ENCODE assay signal across 8 cellular contexts in the genomic region with DNA sequence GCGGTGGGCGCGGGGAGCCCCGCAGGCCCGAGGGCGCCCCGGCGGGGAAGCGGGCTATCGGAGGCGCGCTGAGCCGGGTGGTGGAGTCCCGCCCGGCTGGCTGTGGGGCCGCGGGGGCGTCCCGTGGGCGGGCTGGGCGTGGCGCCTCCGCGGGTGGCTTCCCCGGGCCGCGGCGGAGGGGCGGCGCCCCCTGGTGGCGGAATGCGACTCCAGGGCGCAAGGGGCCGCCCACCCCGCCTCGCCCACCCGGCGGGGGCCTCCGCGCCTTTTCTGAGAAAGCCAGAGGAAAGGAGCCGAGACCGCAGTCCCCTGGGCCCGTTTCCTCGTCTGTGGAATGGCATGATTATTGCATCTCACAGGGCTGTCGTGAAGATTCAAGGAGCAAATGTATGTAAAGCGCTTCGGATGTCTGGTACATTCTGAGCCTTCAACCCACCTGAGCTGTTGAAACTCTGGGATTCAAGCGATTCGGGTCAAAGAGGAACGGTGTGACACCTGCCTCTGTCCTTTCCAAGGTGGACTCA. TPM values are rescaled to one million over a fixed set of nuclear protein-coding genes. Genes with fewer than 3 reads are reported as not detected.
DNase-seq lines count a peak whose midpoint lies in the region; ATAC-seq and TF ChIP-seq lines count a peak whose summit lies in the region.

No MANE protein-coding gene starts in this region.

- no peak overlapping the region for H3K27ac Mint-ChIP-seq in activated T-helper 2 cell treated with anti-CD3 and anti-CD28 coated beads, Interferon-gamma antibody, Interleukin-2, Interleukin-4, amounts not matched to agents 10 μg/mL and 5 μg/mL and 100 μg/mL, durations not matched to agents 14 hours and 24 hours and 36 hours

- H3K4me2 ChIP-seq in OCI-LY7 (ENCODE audit: low read length): peak overlapping the region; percentile 35; the same call in 1 of the 2 replicates

- H3K9me3 Mint-ChIP-seq in activated T-helper 2 cell treated with anti-CD3 and anti-CD28 coated beads, Interferon-gamma antibody, Interleukin-2, Interleukin-4, amounts not matched to agents 10 μg/mL and 5 μg/mL and 100 μg/mL, durations not matched to agents 14 hours and 24 hours and 36 hours: no peaks in the 10 kb centered on the region

- no peaks in the 10 kb centered on the region for H3K36me3 Mint-ChIP-seq in activated T-helper 2 cell treated with anti-CD3 and anti-CD28 coated beads, Interferon-gamma antibody, Interleukin-2, Interleukin-4, amounts not matched to agents 10 μg/mL and 5 μg/mL and 100 μg/mL, durations not matched to agents 14 hours and 24 hours and 36 hours (ENCODE audit: low read depth)

- no peak for TF ChIP-seq EP300 in gastroesophageal sphincter (IDR thresholded peaks at IDR 0.05)
- no peak for TF ChIP-seq EP300 in ovary (IDR thresholded peaks at IDR 0.05)

- no peak overlapping the region for H2AFZ ChIP-seq in OCI-LY7 (ENCODE audit: low read length)

- TF ChIP-seq POLR2A in gastroesophageal sphincter (IDR thresholded peaks at IDR 0.05) (no peak), ovary (IDR thresholded peaks at IDR 0.05) (no peak)

- peak; percentile 72 for TF ChIP-seq CTCF in OCI-LY7 (conservative IDR thresholded peaks at IDR 0.05; ENCODE audit: low read length)
- peak in 3 of 4 experiments; percentile 83 to 88 (median 85) for TF ChIP-seq CTCF in gastroesophageal sphincter (IDR thresholded peaks at IDR 0.05)
- TF ChIP-seq CTCF in ovary (IDR thresholded peaks at IDR 0.05): peak; percentile 32 to 77 (median 73)
- peak; percentile 75 for TF ChIP-seq CTCF in thoracic aorta (IDR thresholded peaks at IDR 0.05)

- H3K36me3 ChIP-seq in OCI-LY7 (ENCODE audit: insufficient read depth, low read length) (no peaks in the 10 kb centered on the region), gastroesophageal sphincter (no peaks in the 10 kb centered on the region), ovary (no peaks in the 10 kb centered on the region), thoracic aorta (no peaks in the 10 kb centered on the region)

- peak; percentile 80 for ATAC-seq in HG02763 (IDR thresholded peaks at IDR 0.05; ENCODE audit: unreplicated experiment)
- ATAC-seq in gastroesophageal sphincter: peak; percentile 81
- ATAC-seq in thoracic aorta (ENCODE audit: insufficient number of reproducible peaks, low FRiP score, low read depth): no peak

- H3K9me3 ChIP-seq in OCI-LY7 (ENCODE audit: low read length) (no peaks in the 10 kb centered on the region), gastroesophageal sphincter (no peaks in the 10 kb centered on the region), ovary (no peaks in the 10 kb centered on the region), thoracic aorta (no peaks in the 10 kb centered on the region)

- H3K9me2 ChIP-seq in OCI-LY7 (ENCODE audit: insufficient read depth, low read length): no peaks in the 10 kb centered on the region

- CTCF ChIA-PET in OCI-LY7 (lab: Charles Lee; ENCODE audit: unreplicated experiment): no interaction called here

- BruUV-seq in OCI-LY7 (replicated peaks; lab: Mats Ljungman, UMichigan): no TSS peak

- intact Hi-C loops in OCI-LY7 (cut with micrococcal nuclease; ENCODE audit: unreplicated experiment): loop anchor here (10.0 kb wide), 2 partner anchors 263 to 1193 kb away; partner anchors contain the start of gene TOPBP1
- intact Hi-C loops in activated T-helper 2 cell treated with anti-CD3 and anti-CD28 coated beads, Interferon-gamma antibody, Interleukin-2, Interleukin-4, amounts not matched to agents 10 μg/mL and 5 μg/mL and 100 μg/mL, durations not matched to agents 14 hours and 24 hours and 36 hours (cut with micrococcal nuclease): loop anchor here (1.0 to 5.0 kb wide), 3 partner anchors 108 to 1200 kb away; no protein-coding TSS in a partner anchor
- intact Hi-C loops in ovary (cut with DNase I): loop anchor here in 3 of 4 donors (5.0 kb wide), 2 partner anchors 105 to 110 kb away; no protein-coding TSS in a partner anchor

- peaks cover 29% of the 10 kb centered on the region for H3K27me3 Mint-ChIP-seq in activated T-helper 2 cell treated with anti-CD3 and anti-CD28 coated beads, Interferon-gamma antibody, Interleukin-2, Interleukin-4, amounts not matched to agents 10 μg/mL and 5 μg/mL and 100 μg/mL, durations not matched to agents 14 hours and 24 hours and 36 hours (ENCODE audit: low read depth)

- DNase-seq in DMS53 (lab: John Stamatoyannopoulos, UW) (peak; percentile 62), DMS53 treated with DMSO at 0.1 percent for 48 hours (lab: John Stamatoyannopoulos, UW; ENCODE audit: unreplicated experiment) (no peak), OCI-LY7 (ENCODE audit: low spot score) (peak; percentile 45), ovary (peak; percentile 58 to 82 (median 73)), thoracic aorta (ENCODE audit: low spot score) (no peak)
- DNase-seq in activated T-helper 2 cell treated with anti-CD3 and anti-CD28 coated beads, Interferon-gamma antibody, Interleukin-2, Interleukin-4, amounts not matched to agents 10 μg/mL and 5 μg/mL and 100 μg/mL, durations not matched to agents 14 hours and 24 hours and 36 hours (ENCODE audit: low spot score): peak; percentile 54

- H3K4me1 ChIP-seq in OCI-LY7 (ENCODE audit: insufficient read depth, low read length, poor library complexity, severe bottlenecking) (no peaks in the 10 kb centered on the region), gastroesophageal sphincter (peaks cover 0 to 18% (median 4%) of the 10 kb centered on the region in 3 donors), ovary (ENCODE audit: insufficient read depth) (peaks cover 4% of the 10 kb centered on the region), thoracic aorta (ENCODE audit: control insufficient read depth in 1 of 2, low read depth in 2 of 2) (peaks cover 4 to 12% of the 10 kb centered on the region in 2 donors)

- peak overlapping the region; percentile 62 for H3K4me3 Mint-ChIP-seq in activated T-helper 2 cell treated with anti-CD3 and anti-CD28 coated beads, Interferon-gamma antibody, Interleukin-2, Interleukin-4, amounts not matched to agents 10 μg/mL and 5 μg/mL and 100 μg/mL, durations not matched to agents 14 hours and 24 hours and 36 hours (ENCODE audit: low read depth)

- 18 to 20% methylated on average over 1 to 3 of the region's 50 CpGs for WGBS in gastroesophageal sphincter (ENCODE audit: low coverage in 1 of 2), 2 donors
- WGBS in ovary, 3 donors: 2 to 6% (median 2%) methylated on average over 11 to 50 of the region's 50 CpGs

- H4K20me1 ChIP-seq in OCI-LY7 (ENCODE audit: insufficient read depth, low read length): no peaks in the 10 kb centered on the region

- H3K79me2 ChIP-seq in OCI-LY7 (ENCODE audit: insufficient read depth, low read depth, low read length): no peaks in the 10 kb centered on the region

- no peaks in the 10 kb centered on the region for H3K27me3 ChIP-seq in gastroesophageal sphincter
- H3K27me3 ChIP-seq in ovary: no peaks in the 10 kb centered on the region
- no peaks in the 10 kb centered on the region for H3K27me3 ChIP-seq in thoracic aorta (replicated peaks; ENCODE audit: insufficient read depth)

- POLR2A ChIA-PET in OCI-LY7 (lab: Charles Lee): no interaction called here

- H3K4me1 Mint-ChIP-seq in activated T-helper 2 cell treated with anti-CD3 and anti-CD28 coated beads, Interferon-gamma antibody, Interleukin-2, Interleukin-4, amounts not matched to agents 10 μg/mL and 5 μg/mL and 100 μg/mL, durations not matched to agents 14 hours and 24 hours and 36 hours (ENCODE audit: low read depth): peaks cover 9% of the 10 kb centered on the region

- H3K4me3 ChIP-seq in OCI-LY7 (ENCODE audit: low read depth, low read length, poor library complexity, severe bottlenecking) (no peak overlapping the region), gastroesophageal sphincter (peak overlapping the region; percentile 37 to 66), ovary (peak overlapping the region; percentile 47), thoracic aorta (peak overlapping the region; percentile 80)

- no peak overlapping the region for H3K27ac ChIP-seq in OCI-LY7 (ENCODE audit: low read depth, low read length, poor library complexity, severe bottlenecking)
- peak overlapping the region in 1 of 4 donors; percentile 30 for H3K27ac ChIP-seq in gastroesophageal sphincter
- no peak overlapping the region for H3K27ac ChIP-seq in ovary
- no peak overlapping the region for H3K27ac ChIP-seq in thoracic aorta

RNA-seq across cellular contexts. Expression of gene RAB6B, which starts 31.9 kb away (rescaled TPM):
- not detected in 2 replicates for total RNA-seq in OCI-LY7 (2014; rRNA removed; shearing (Covaris generic))
- total RNA-seq in OCI-LY7 (2022) (not detected in 2 replicates), gastroesophageal sphincter (10 to 100 TPM in 2 of 4 donors, 1 to 10 TPM in 2; 5.0 to 16.1 (median 8.7) TPM), ovary (1 to 10 TPM in 5 of 7 donors, under 1 TPM in 2; 0.50 to 6.0 (median 3.9) TPM), thoracic aorta (1 to 10 TPM in 1 of 2 donors, under 1 TPM in 1; 0.27 to 4.0 TPM)
- 4.6 and 7.6 TPM in 2 replicates for total RNA-seq in activated T-helper 2 cell treated with anti-CD3 and anti-CD28 coated beads, Interferon-gamma antibody, Interleukin-2, Interleukin-4, amounts not matched to agents 10 μg/mL and 5 μg/mL and 100 μg/mL, durations not matched to agents 14 hours and 24 hours and 36 hours
- 1 to 10 TPM; 1.7 to 9.1 TPM for polyA plus RNA-seq in ovary

Comparison
In these comparisons a context has a peak if more than half of its experiments do, and no peak if none do; other contexts are left out.
1. DNase-seq: peak in DMS53 (single experiment), OCI-LY7 (single experiment), activated T-helper 2 cell treated with anti-CD3 and anti-CD28 coated beads, Interferon-gamma antibody, Interleukin-2, Interleukin-4, amounts not matched to agents 10 μg/mL and 5 μg/mL and 100 μg/mL, durations not matched to agents 14 hours and 24 hours and 36 hours (single experiment) and ovary (5 of 5); none in DMS53 treated with DMSO at 0.1 percent for 48 hours (single experiment) and thoracic aorta (single experiment).
2. Peak in every context shown above with its lines, with median percentiles within 50 percentile points of each other: CTCF ChIP-seq.